In the genomic region with DNA sequence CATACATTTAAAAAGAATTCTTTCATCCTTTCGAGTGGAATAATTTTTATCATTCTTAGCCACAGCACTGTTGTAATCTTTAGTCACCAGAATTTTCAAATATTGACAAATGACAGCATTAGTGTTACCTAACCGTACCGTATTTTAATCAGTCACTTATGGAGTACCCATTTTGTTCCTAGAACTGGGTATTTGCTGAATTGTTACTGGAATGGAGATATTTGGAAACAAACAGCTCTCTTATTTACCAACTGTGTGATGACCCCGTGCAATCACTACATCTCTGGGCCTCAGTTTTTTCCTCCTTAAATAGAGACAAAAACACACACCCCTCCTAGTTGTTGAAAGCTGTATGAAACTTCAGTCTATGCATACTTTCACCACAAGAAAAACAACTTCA, we compare ENCODE assay signal across 24 cellular contexts. TPM values are rescaled to one million over a fixed set of nuclear protein-coding genes. Genes with fewer than 3 reads are reported as not detected.
DNase-seq lines count a peak whose midpoint lies in the region; ATAC-seq, FAIRE-seq and TF ChIP-seq lines count a peak whose summit lies in the region.
"Had no signal": no experiment of that assay in that cellular context is flagged by ENCODE, and none has a peak within 500 bp of the region (broad histone marks: within the 10 kb centered on the region; RNA-seq: fewer than 3 reads in every experiment).

No MANE protein-coding gene starts in this region.

- H3K27me3 ChIP-seq in Loucy (ENCODE audit: insufficient read depth, low read length, poor library complexity, severe bottlenecking) (no peaks in the 10 kb centered on the region), HepG2 (ENCODE audit: control insufficient read depth in 1 of 2, insufficient read depth in 2 of 2, low read length in 2 of 2) (no peaks in the 10 kb centered on the region), esophagus squamous epithelium (no peaks in the 10 kb centered on the region)
- H3K27me3 ChIP-seq: BE2C had no signal

- TF ChIP-seq RAD21 in A549 (conservative IDR thresholded peaks at IDR 0.05 in 1 of 2, IDR thresholded peaks at IDR 0.05 in 1 of 2), result no peak
- TF ChIP-seq RAD21 in HepG2 (CRISPR knock-in tag; IDR thresholded peaks at IDR 0.05), result no peak

- BruUV-seq in HepG2 (replicated peaks; lab: Mats Ljungman, UMichigan), result no TSS peak

- no peaks in the 10 kb centered on the region for H4K20me1 ChIP-seq in Loucy (ENCODE audit: insufficient read depth, low read length, poor library complexity, severe bottlenecking)
- no peaks in the 10 kb centered on the region for H4K20me1 ChIP-seq in HepG2 (ENCODE audit: insufficient read depth, low read length)

- CTCF ChIA-PET in A549 (lab: Yijun Ruan, JAX), result interaction anchor here (1.1 kb wide), 1 partner anchor 99 kb away, joined by 3 read pairs; no protein-coding TSS in a partner anchor
- CTCF ChIA-PET in HepG2 (lab: Yijun Ruan, JAX; ENCODE audit: low intra/inter-chr PET ratio, low total read pairs), result no interaction called here

- intact Hi-C loops in HepG2 (cut with micrococcal nuclease; ENCODE audit: unreplicated experiment) (no loop called here), esophagus squamous epithelium (cut with DNase I) (no loop called here)

- H3K27ac ChIP-seq in A549 (peak overlapping the region in 1 of 2 experiments; percentile 46; a peak in 2 of 6 replicates), HepG2 (ENCODE audit: extremely low read length, insufficient read depth, low read length) (peak overlapping the region; percentile 51), esophagus squamous epithelium (no peak overlapping the region)

- H3K9ac ChIP-seq in Loucy (ENCODE audit: low read depth, low read length, poor library complexity, severe bottlenecking) (peak overlapping the region; percentile 2), HepG2 (ENCODE audit: insufficient read depth, low read depth, low read length) (no peak overlapping the region)

- no peaks in the 10 kb centered on the region for H3K9me3 ChIP-seq in A549
- peaks cover 3% of the 10 kb centered on the region for H3K9me3 ChIP-seq in Loucy (ENCODE audit: insufficient read depth, low read depth, low read length)
- H3K9me3 ChIP-seq in HepG2 (ENCODE audit: low read length), result no peaks in the 10 kb centered on the region
- H3K9me3 ChIP-seq in esophagus squamous epithelium, result no peaks in the 10 kb centered on the region
- H3K9me3 ChIP-seq: BE2C, Caco-2 had no signal

- ATAC-seq in A549 (no peak; a peak in 1 of 6 replicates), HepG2 (peak; percentile 73), GM19397 (IDR thresholded peaks at IDR 0.05; ENCODE audit: unreplicated experiment) (no peak)
- ATAC-seq: HCT116 had no signal

- POLR2A ChIA-PET in A549 (lab: Yijun Ruan, JAX) (no interaction called here), HepG2 (lab: Yijun Ruan, JAX) (interaction anchor here (1.0 kb wide), 1 partner anchor 554 kb away, joined by 3 read pairs; a partner anchor contains a TSS)

- H3K79me2 ChIP-seq in Loucy (ENCODE audit: insufficient read depth, low read length), result no peaks in the 10 kb centered on the region
- peaks cover 2% of the 10 kb centered on the region for H3K79me2 ChIP-seq in HepG2 (ENCODE audit: insufficient read depth, low read length)

- H3K4me3 ChIP-seq in A549 (no peak overlapping the region), Loucy (ENCODE audit: low read length, poor library complexity, severe bottlenecking) (no peak overlapping the region), HepG2 (replicated peaks in 1 of 3; ENCODE audit: insufficient read depth in 1 of 3, low read depth in 2 of 3, low read length in 3 of 3) (no peak overlapping the region; a peak in 1 of 6 replicates), esophagus squamous epithelium (no peak overlapping the region)

- 2% methylated on average over 4 of the region's 4 CpGs for WGBS in A549 (ENCODE audit: missing lambda C conversion rate)
- whole genome bisulfite sequencing in HepG2 (ENCODE audit: low lambda C conversion rate), result 2% methylated on average over 4 of the region's 4 CpGs
- 58 to 61% methylated on average over 4 of the region's 4 CpGs for WGBS in esophagus squamous epithelium, 2 donors

- H3K4me1 ChIP-seq in A549, result peaks cover 29% of the 10 kb centered on the region
- H3K4me1 ChIP-seq in Loucy (ENCODE audit: insufficient read depth, low read length, poor library complexity, severe bottlenecking), result peaks cover 68% of the 10 kb centered on the region
- peaks cover 62% of the 10 kb centered on the region for H3K4me1 ChIP-seq in HepG2 (ENCODE audit: insufficient read depth, low read length)
- H3K4me1 ChIP-seq in esophagus squamous epithelium, result no peaks in the 10 kb centered on the region
- H3K4me1 ChIP-seq: BE2C had no signal

- no peak for FAIRE-seq in A549 (lab: Jason Lieb, UNC)
- peak; percentile 28 for FAIRE-seq in HepG2 (lab: Jason Lieb, UNC)
- FAIRE-seq: GM12892, GM18507 had no signal

- TF ChIP-seq CTCF in A549 (IDR thresholded peaks at IDR 0.05) (no peak), Loucy (conservative IDR thresholded peaks at IDR 0.05; ENCODE audit: low read length) (no peak), HepG2 (CRISPR knock-in tag; IDR thresholded peaks at IDR 0.05) (no peak), esophagus squamous epithelium (IDR thresholded peaks at IDR 0.05) (no peak)

- TF ChIP-seq EP300 in A549 (IDR thresholded peaks at IDR 0.05) (no peak), HepG2 (IDR thresholded peaks at IDR 0.05; ENCODE audit: low read depth in 2 of 2, low read length in 2 of 2) (peak in 1 of 2 experiments; percentile 92; a peak in 2 of 4 replicates), HepG2 (CRISPR knock-in tag; IDR thresholded peaks at IDR 0.05; ENCODE audit: borderline replicate concordance) (peak; percentile 73; the same call in 1 of the 2 replicates)

- peaks cover 9% of the 10 kb centered on the region; the same call in 1 of the 2 replicates for H3F3A ChIP-seq in Loucy (ENCODE audit: low read depth)

- H3K36me3 ChIP-seq in Loucy (ENCODE audit: insufficient read depth, low read length) (no peaks in the 10 kb centered on the region), HepG2 (replicated peaks in 1 of 2; ENCODE audit: control insufficient read depth in 1 of 2, insufficient read depth in 2 of 2, low read length in 2 of 2) (no peaks in the 10 kb centered on the region), esophagus squamous epithelium (no peaks in the 10 kb centered on the region)
- H3K36me3 ChIP-seq: BE2C had no signal

- H2AFZ ChIP-seq in Loucy (ENCODE audit: low read length), result no peak overlapping the region
- H2AFZ ChIP-seq in HepG2 (ENCODE audit: low read length), result no peak overlapping the region

- H3K9me2 ChIP-seq in Loucy (replicated peaks; ENCODE audit: low read depth, low read length), result no peaks in the 10 kb centered on the region

- H3K4me2 ChIP-seq in A549 (peak overlapping the region; percentile 49), Loucy (ENCODE audit: low read depth, low read length, poor library complexity, severe bottlenecking) (no peak overlapping the region), HepG2 (ENCODE audit: low read depth, low read length) (peak overlapping the region; percentile 36; the same call in 1 of the 2 replicates)

- TF ChIP-seq POLR2A in A549 (IDR thresholded peaks at IDR 0.05; ENCODE audit: low read length) (no peak), HepG2 (IDR thresholded peaks at IDR 0.05; ENCODE audit: insufficient read depth in 1 of 2, low read depth in 2 of 2, low read length in 2 of 2) (no peak), esophagus squamous epithelium (IDR thresholded peaks at IDR 0.05) (no peak)

- DNase-seq in A549 (ENCODE audit: low read depth in 1 of 2, low spot score in 1 of 2) (peak in 1 of 2 experiments; percentile 18), amniotic epithelial cell (ENCODE audit: low read depth) (peak; percentile 3), HepG2 (ENCODE audit: low spot score) (peak; percentile 81), esophagus squamous epithelium (lab: John Stamatoyannopoulos, UW) (no peak), RKO (ENCODE audit: low spot score) (no peak), middle frontal gyrus (ENCODE audit: extremely low spot score, low spot score) (no peak)
- DNase-seq: ACHN; BE2C; C1 segment of cervical spinal cord; CD4-positive, alpha-beta T cell; DMS153; DMS79; GDM1; GOT3; H7; HFFc6 had no signal

- in situ Hi-C loops in HepG2 (cut with HindIII; ENCODE audit: extremely low pct_ligation_motif_present, low pct_unique_long_range_greater_than_20kb), result no loop called here

RNA-seq across cellular contexts. Expression of a gene that starts 7.9 kb away (rescaled TPM):
- polyA plus RNA-seq in A549 (2011; rRNA removed) (not detected in 2 replicates), A549 (2017; fragmentation: RNase III; extraction: RNeasy Plus Mini Kit Qiagen cat#74134 plus additional on column Dnase treatment) (not detected in 3 replicates), HepG2 (2011; rRNA removed) (0.50 TPM in 1 of 2 replicates, not detected in the other)
- not detected in 2 replicates for polyA plus RNA-seq in A549 (2012; cell fraction: cytosol; rRNA removed)
- polyA plus RNA-seq in A549 (2012; cell fraction: nucleus; rRNA removed), result not detected in 2 replicates
- not detected in 2 replicates for polyA minus RNA-seq in A549 (2011; rRNA and poly(A)+ RNA removed)
- total RNA-seq in HepG2 (2016; rRNA removed; fragmentation: Illumina TruSeq; extraction: Trizol) (not detected in 2 replicates), esophagus squamous epithelium (1 to 10 TPM in 2 of 4 donors, not detected in 2; 1.7 to 3.2 TPM)
- not detected in 2 replicates for total RNA-seq in HepG2 (2016; cell fraction: cytosol; rRNA removed; fragmentation: Illumina TruSeq; extraction: Trizol; ENCODE audit: low read depth)
- total RNA-seq in HepG2 (2016; cell fraction: insoluble cytoplasmic fraction; rRNA removed; fragmentation: Illumina TruSeq; extraction: Trizol), result not detected in 2 replicates
- not detected in 2 replicates for total RNA-seq in HepG2 (2016; cell fraction: membrane; rRNA removed; fragmentation: Illumina TruSeq; extraction: Trizol)
- total RNA-seq in HepG2 (2016; cell fraction: nucleus; rRNA removed; fragmentation: Illumina TruSeq; extraction: Trizol), result not detected in 2 replicates
- polyA plus RNA-seq in HepG2 (2011; cell fraction: cytosol; rRNA removed), result 0.22 TPM in 1 of 2 replicates, not detected in the other
- 0.40 TPM in 1 of 2 replicates, not detected in the other for polyA plus RNA-seq in HepG2 (2011; cell fraction: nucleus; rRNA removed)
- not detected in 2 replicates for polyA plus RNA-seq in HepG2 (2012)
- polyA plus RNA-seq in HepG2 (2016; cell fraction: cytosol; fragmentation: Illumina TruSeq; extraction: Trizol; ENCODE audit: low read depth), result not detected in 2 replicates
- polyA plus RNA-seq in HepG2 (2016; cell fraction: insoluble cytoplasmic fraction; fragmentation: Illumina TruSeq; extraction: Trizol; ENCODE audit: low read depth), result not detected in 2 replicates
- not detected in 2 replicates for polyA plus RNA-seq in HepG2 (2016; cell fraction: membrane; fragmentation: Illumina TruSeq; extraction: Trizol; ENCODE audit: low read depth)
- not detected in 2 replicates for polyA plus RNA-seq in HepG2 (2016; cell fraction: nucleus; fragmentation: Illumina TruSeq; extraction: Trizol; ENCODE audit: insufficient read depth, low read depth)
- not detected in 2 replicates for polyA minus RNA-seq in HepG2 (2011; rRNA and poly(A)+ RNA removed; ENCODE audit: low replicate concordance)
- not detected in 2 replicates for polyA minus RNA-seq in HepG2 (2011; cell fraction: cytosol; rRNA and poly(A)+ RNA removed)
- not detected in 2 replicates for polyA minus RNA-seq in HepG2 (2011; cell fraction: nucleus; rRNA and poly(A)+ RNA removed)
- total RNA-seq: A172; Caco-2; CD4-positive, alpha-beta T cell; Daoy; H7; HFFc6 had no signal

RNA-seq across cellular contexts. Expression of a gene that starts 24.7 kb away (rescaled TPM):
- polyA plus RNA-seq in A549 (2011; rRNA removed) (not detected in 2 replicates), A549 (2017; fragmentation: RNase III; extraction: RNeasy Plus Mini Kit Qiagen cat#74134 plus additional on column Dnase treatment) (not detected in 3 replicates), HepG2 (2011; rRNA removed) (7.6 and 9.4 TPM in 2 replicates)
- not detected in 2 replicates for polyA plus RNA-seq in A549 (2012; cell fraction: cytosol; rRNA removed)
- polyA plus RNA-seq in A549 (2012; cell fraction: nucleus; rRNA removed), result 0.04 TPM in 1 of 2 replicates, not detected in the other
- not detected in 2 replicates for polyA minus RNA-seq in A549 (2011; rRNA and poly(A)+ RNA removed)
- total RNA-seq in HepG2 (2016; rRNA removed; fragmentation: Illumina TruSeq; extraction: Trizol) (0.90 and 2.5 TPM in 2 replicates), esophagus squamous epithelium (under 1 TPM in 1 of 4 donors, not detected in 3; 0.76 TPM)
- 1.3 and 1.5 TPM in 2 replicates for total RNA-seq in HepG2 (2016; cell fraction: cytosol; rRNA removed; fragmentation: Illumina TruSeq; extraction: Trizol; ENCODE audit: low read depth)
- total RNA-seq in HepG2 (2016; cell fraction: insoluble cytoplasmic fraction; rRNA removed; fragmentation: Illumina TruSeq; extraction: Trizol), result 1.6 and 1.8 TPM in 2 replicates
- 1.2 and 1.8 TPM in 2 replicates for total RNA-seq in HepG2 (2016; cell fraction: membrane; rRNA removed; fragmentation: Illumina TruSeq; extraction: Trizol)
- 3.9 and 4.0 TPM in 2 replicates for total RNA-seq in HepG2 (2016; cell fraction: nucleus; rRNA removed; fragmentation: Illumina TruSeq; extraction: Trizol)
- 1.5 and 1.6 TPM in 2 replicates for polyA plus RNA-seq in HepG2 (2011; cell fraction: cytosol; rRNA removed)
- 24.4 and 25.3 TPM in 2 replicates for polyA plus RNA-seq in HepG2 (2011; cell fraction: nucleus; rRNA removed)
- 4.1 and 4.2 TPM in 2 replicates for polyA plus RNA-seq in HepG2 (2012)
- 0.75 and 1.1 TPM in 2 replicates for polyA plus RNA-seq in HepG2 (2016; cell fraction: cytosol; fragmentation: Illumina TruSeq; extraction: Trizol; ENCODE audit: low read depth)
- polyA plus RNA-seq in HepG2 (2016; cell fraction: insoluble cytoplasmic fraction; fragmentation: Illumina TruSeq; extraction: Trizol; ENCODE audit: low read depth), result 0.89 and 1.1 TPM in 2 replicates
- polyA plus RNA-seq in HepG2 (2016; cell fraction: membrane; fragmentation: Illumina TruSeq; extraction: Trizol; ENCODE audit: low read depth), result 1.0 and 1.3 TPM in 2 replicates
- polyA plus RNA-seq in HepG2 (2016; cell fraction: nucleus; fragmentation: Illumina TruSeq; extraction: Trizol; ENCODE audit: insufficient read depth, low read depth), result 14.2 and 14.3 TPM in 2 replicates
- polyA minus RNA-seq in HepG2 (2011; rRNA and poly(A)+ RNA removed; ENCODE audit: low replicate concordance), result 0.70 and 2.1 TPM in 2 replicates
- 0.59 TPM in 1 of 2 replicates, not detected in the other for polyA minus RNA-seq in HepG2 (2011; cell fraction: cytosol; rRNA and poly(A)+ RNA removed)
- polyA minus RNA-seq in HepG2 (2011; cell fraction: nucleus; rRNA and poly(A)+ RNA removed), result 4.6 and 6.7 TPM in 2 replicates
- total RNA-seq: A172, Daoy, HFFc6 had no signal

Comparison
In these comparisons a context has a peak if more than half of its experiments do, and no peak if none do; other contexts are left out.
1. DNase-seq: peak in amniotic epithelial cell (single experiment) and HepG2 (single experiment); none in esophagus squamous epithelium (single experiment), RKO (single experiment) and middle frontal gyrus (single experiment).